ENCODE assay signal across 14 cellular contexts in the genomic region with DNA sequence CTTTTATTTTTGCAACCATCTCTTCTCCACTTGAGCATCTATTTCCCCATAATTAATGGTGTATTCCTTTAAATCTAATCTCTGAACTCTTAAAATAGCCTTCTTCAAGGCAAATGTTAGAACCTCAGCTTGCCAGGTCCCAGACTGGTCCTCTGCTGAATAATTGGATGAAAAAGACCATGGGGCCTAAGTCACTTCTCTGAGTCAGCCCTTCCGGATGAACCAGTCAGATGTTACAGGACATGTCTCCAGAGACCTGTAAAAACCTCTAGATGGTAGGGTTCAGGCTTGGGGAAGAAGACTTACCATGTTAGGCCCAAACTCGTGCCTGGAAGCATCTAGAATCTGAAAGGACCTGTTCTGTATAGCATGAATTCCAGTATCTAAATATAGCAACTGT.
DNase-seq lines count a peak whose midpoint lies in the region; ATAC-seq and TF ChIP-seq lines count a peak whose summit lies in the region.
"Had no signal": no experiment of that assay in that cellular context is flagged by ENCODE, and none has a peak within 500 bp of the region (broad histone marks: within the 10 kb centered on the region; RNA-seq: fewer than 3 reads in every experiment).

No MANE protein-coding gene starts in this region.

- H3K9me3 Mint-ChIP-seq in activated T-cell treated with anti-CD3 and anti-CD28 coated beads, Interleukin-2, amount 50 U/mL, for 72 hours = peaks cover 2% of the 10 kb centered on the region in 2 donors
- no peaks in the 10 kb centered on the region for H3K9me3 Mint-ChIP-seq in activated T-cell treated with anti-CD3 and anti-CD28 coated beads, Interleukin-2, amount 50 U/mL, for 4 hours
- H3K9me3 Mint-ChIP-seq in activated T-helper 17 cell treated with anti-CD3 and anti-CD28 coated beads, Interleukin-2, amount 50 U/mL, for 72 hours = no peaks in the 10 kb centered on the region
- peaks cover 3% of the 10 kb centered on the region for H3K9me3 Mint-ChIP-seq in progenitor cell of endocrine pancreas (ENCODE audit: low read depth)

- H3K4me3 Mint-ChIP-seq in activated T-cell treated with anti-CD3 and anti-CD28 coated beads, Interleukin-2, amount 50 U/mL, for 72 hours = peak overlapping the region in 1 of 2 donors; percentile 17
- no peak overlapping the region for H3K4me3 Mint-ChIP-seq in activated T-cell treated with anti-CD3 and anti-CD28 coated beads, Interleukin-2, amount 50 U/mL, for 4 hours
- no peak overlapping the region for H3K4me3 Mint-ChIP-seq in activated T-helper 17 cell treated with anti-CD3 and anti-CD28 coated beads, Interleukin-2, amount 50 U/mL, for 72 hours
- no peak overlapping the region for H3K4me3 Mint-ChIP-seq in progenitor cell of endocrine pancreas (ENCODE audit: low read depth)

- ATAC-seq in activated T-cell treated with anti-CD3 and anti-CD28 coated beads, Interleukin-2, amount 50 U/mL, for 72 hours (replicated peaks in 1 of 2) = no peak
- ATAC-seq in activated T-cell treated with anti-CD3 and anti-CD28 coated beads, Interleukin-2, amount 50 U/mL, for 4 hours = no peak
- ATAC-seq in HG02852 (IDR thresholded peaks at IDR 0.05; ENCODE audit: unreplicated experiment) (peak; percentile 41), GM19324 (IDR thresholded peaks at IDR 0.05; ENCODE audit: low FRiP score, unreplicated experiment) (no peak), GM21360 (IDR thresholded peaks at IDR 0.05; ENCODE audit: unreplicated experiment) (no peak)
- ATAC-seq in activated T-helper 17 cell treated with anti-CD3 and anti-CD28 coated beads, Interleukin-2, amount 50 U/mL, for 72 hours (replicated peaks) = no peak
- ATAC-seq: body of pancreas had no signal

- peak overlapping the region; percentile 3 for H3K27ac Mint-ChIP-seq in activated T-cell treated with anti-CD3 and anti-CD28 coated beads, Interleukin-2, amount 50 U/mL, for 72 hours
- peak overlapping the region; percentile 2 for H3K27ac Mint-ChIP-seq in activated T-helper 17 cell treated with anti-CD3 and anti-CD28 coated beads, Interleukin-2, amount 50 U/mL, for 72 hours
- peak overlapping the region; percentile 39 for H3K27ac Mint-ChIP-seq in progenitor cell of endocrine pancreas

- peaks cover 4 to 6% of the 10 kb centered on the region in 2 donors for H3K36me3 Mint-ChIP-seq in activated T-cell treated with anti-CD3 and anti-CD28 coated beads, Interleukin-2, amount 50 U/mL, for 72 hours (ENCODE audit: insufficient read depth in 2 of 2)
- H3K36me3 Mint-ChIP-seq in activated T-cell treated with anti-CD3 and anti-CD28 coated beads, Interleukin-2, amount 50 U/mL, for 4 hours (ENCODE audit: insufficient read depth) = peaks cover 40% of the 10 kb centered on the region
- H3K36me3 Mint-ChIP-seq in activated T-helper 17 cell treated with anti-CD3 and anti-CD28 coated beads, Interleukin-2, amount 50 U/mL, for 72 hours (ENCODE audit: low read depth) = peaks cover 10% of the 10 kb centered on the region
- H3K36me3 Mint-ChIP-seq in progenitor cell of endocrine pancreas (ENCODE audit: insufficient read depth) = peaks cover 8% of the 10 kb centered on the region

- peaks cover 33% of the 10 kb centered on the region for H3K4me1 Mint-ChIP-seq in activated T-cell treated with anti-CD3 and anti-CD28 coated beads, Interleukin-2, amount 50 U/mL, for 72 hours (ENCODE audit: low read depth)
- H3K4me1 Mint-ChIP-seq in activated T-cell treated with anti-CD3 and anti-CD28 coated beads, Interleukin-2, amount 50 U/mL, for 4 hours (ENCODE audit: low read depth) = peaks cover 30% of the 10 kb centered on the region
- peaks cover 19% of the 10 kb centered on the region for H3K4me1 Mint-ChIP-seq in activated T-helper 17 cell treated with anti-CD3 and anti-CD28 coated beads, Interleukin-2, amount 50 U/mL, for 72 hours
- peaks cover 18% of the 10 kb centered on the region for H3K4me1 Mint-ChIP-seq in progenitor cell of endocrine pancreas (ENCODE audit: low read depth)

- no peaks in the 10 kb centered on the region for H3K27me3 Mint-ChIP-seq in activated T-cell treated with anti-CD3 and anti-CD28 coated beads, Interleukin-2, amount 50 U/mL, for 72 hours (ENCODE audit: low read depth)
- H3K27me3 Mint-ChIP-seq in activated T-cell treated with anti-CD3 and anti-CD28 coated beads, Interleukin-2, amount 50 U/mL, for 4 hours (ENCODE audit: low read depth) = no peaks in the 10 kb centered on the region
- no peaks in the 10 kb centered on the region for H3K27me3 Mint-ChIP-seq in activated T-helper 17 cell treated with anti-CD3 and anti-CD28 coated beads, Interleukin-2, amount 50 U/mL, for 72 hours
- H3K27me3 Mint-ChIP-seq in progenitor cell of endocrine pancreas = no peaks in the 10 kb centered on the region

- no peak for TF ChIP-seq CTCF in progenitor cell of endocrine pancreas (IDR thresholded peaks at IDR 0.05; ENCODE audit: unreplicated experiment)

- DNase-seq in activated T-cell treated with anti-CD3 and anti-CD28 coated beads, Interleukin-2, amount 50 U/mL, for 72 hours = no peak
- DNase-seq in activated T-cell treated with anti-CD3 and anti-CD28 coated beads, Interleukin-2, amount 50 U/mL, for 4 hours = no peak
- DNase-seq in progenitor cell of endocrine pancreas (ENCODE audit: low spot score, unreplicated experiment) (no peak), NCI-H526 (lab: John Stamatoyannopoulos, UW) (no peak)
- DNase-seq: activated CD8-positive, alpha-beta memory T cell treated with anti-CD3 and anti-CD28 coated beads for 24 hours; activated gamma-delta T cell; GF-D8; NCI-H187 treated with DMSO at 0.1 percent for 48 hours; substantia nigra had no signal
